Comparison of ENCODE assay signal across 10 cellular contexts in genomic region chr22:30876925-30877553, GRCh38.
A peak's percentile ranks its signal among the peaks of the same experiment; 100 is the strongest.
DNase-seq lines count a peak whose midpoint lies in the region; ATAC-seq lines count a peak whose summit lies in the region.
"Had no signal": no experiment of that assay in that cellular context is flagged by ENCODE, and none has a peak within 500 bp of the region (broad histone marks: within the 10 kb centered on the region; RNA-seq: fewer than 3 reads in every experiment).

No MANE protein-coding gene starts in this region.

- no peaks in the 10 kb centered on the region for H3K9me3 Mint-ChIP-seq in stimulated activated naive B cell treated with anti-CD40 and anti-IgM and Interleukin-4, amounts not matched to agents 10 μg/mL and 1 μg/mL and 100 μg/mL, for 72 hours

- H3K4me1 Mint-ChIP-seq in stimulated activated naive B cell treated with anti-CD40 and anti-IgM and Interleukin-4, amounts not matched to agents 10 μg/mL and 1 μg/mL and 100 μg/mL, for 72 hours = peaks cover 8% of the 10 kb centered on the region in 2 donors

- H3K36me3 Mint-ChIP-seq in stimulated activated naive B cell treated with anti-CD40 and anti-IgM and Interleukin-4, amounts not matched to agents 10 μg/mL and 1 μg/mL and 100 μg/mL, for 72 hours = no peaks in the 10 kb centered on the region

- no peak overlapping the region for H3K27ac Mint-ChIP-seq in stimulated activated naive B cell treated with anti-CD40 and anti-IgM and Interleukin-4, amounts not matched to agents 10 μg/mL and 1 μg/mL and 100 μg/mL, for 72 hours

- ATAC-seq in left ventricle myocardium superior (peak; percentile 67), HG02610 (IDR thresholded peaks at IDR 0.05; ENCODE audit: unreplicated experiment) (no peak)
- ATAC-seq in stimulated activated naive B cell treated with anti-CD40 and anti-IgM and Interleukin-4, amounts not matched to agents 10 μg/mL and 1 μg/mL and 100 μg/mL, for 72 hours (replicated peaks) = peak; percentile 66 to 80
- ATAC-seq: Panc1 had no signal

- DNase-seq in NCI-H1436 (lab: John Stamatoyannopoulos, UW) (peak; percentile 40), astrocyte of the hippocampus (ENCODE audit: low read depth, low spot score) (peak; percentile 63), left ventricle myocardium superior (peak; percentile 75), NCI-H510A treated with DMSO at 0.1 percent for 48 hours (lab: John Stamatoyannopoulos, UW) (no peak), T1000 (lab: John Stamatoyannopoulos, UW) (no peak)
- DNase-seq in stimulated activated naive B cell treated with anti-CD40 and anti-IgM and Interleukin-4, amounts not matched to agents 10 μg/mL and 1 μg/mL and 100 μg/mL, for 72 hours = no peak
- DNase-seq: effector memory CD4-positive, alpha-beta T cell; WERI-Rb-1 had no signal

- peaks cover 0 to 6% of the 10 kb centered on the region in 2 donors for H3K27me3 Mint-ChIP-seq in stimulated activated naive B cell treated with anti-CD40 and anti-IgM and Interleukin-4, amounts not matched to agents 10 μg/mL and 1 μg/mL and 100 μg/mL, for 72 hours

- intact Hi-C loops in left ventricle myocardium superior (cut with micrococcal nuclease) = no loop called here

- peak overlapping the region in 1 of 2 donors; percentile 5 for H3K4me3 Mint-ChIP-seq in stimulated activated naive B cell treated with anti-CD40 and anti-IgM and Interleukin-4, amounts not matched to agents 10 μg/mL and 1 μg/mL and 100 μg/mL, for 72 hours

Comparison
In these comparisons a context has a peak if more than half of its experiments do, and no peak if none do; other contexts are left out.
1. DNase-seq: peak in NCI-H1436 (single experiment), astrocyte of the hippocampus (single experiment) and left ventricle myocardium superior (single experiment); none in stimulated activated naive B cell treated with anti-CD40 and anti-IgM and Interleukin-4, amounts not matched to agents 10 μg/mL and 1 μg/mL and 100 μg/mL, for 72 hours (single experiment), NCI-H510A treated with DMSO at 0.1 percent for 48 hours (single experiment) and T1000 (single experiment).